Comparison of ENCODE assay signal across 1 cellular context in the genomic region with DNA sequence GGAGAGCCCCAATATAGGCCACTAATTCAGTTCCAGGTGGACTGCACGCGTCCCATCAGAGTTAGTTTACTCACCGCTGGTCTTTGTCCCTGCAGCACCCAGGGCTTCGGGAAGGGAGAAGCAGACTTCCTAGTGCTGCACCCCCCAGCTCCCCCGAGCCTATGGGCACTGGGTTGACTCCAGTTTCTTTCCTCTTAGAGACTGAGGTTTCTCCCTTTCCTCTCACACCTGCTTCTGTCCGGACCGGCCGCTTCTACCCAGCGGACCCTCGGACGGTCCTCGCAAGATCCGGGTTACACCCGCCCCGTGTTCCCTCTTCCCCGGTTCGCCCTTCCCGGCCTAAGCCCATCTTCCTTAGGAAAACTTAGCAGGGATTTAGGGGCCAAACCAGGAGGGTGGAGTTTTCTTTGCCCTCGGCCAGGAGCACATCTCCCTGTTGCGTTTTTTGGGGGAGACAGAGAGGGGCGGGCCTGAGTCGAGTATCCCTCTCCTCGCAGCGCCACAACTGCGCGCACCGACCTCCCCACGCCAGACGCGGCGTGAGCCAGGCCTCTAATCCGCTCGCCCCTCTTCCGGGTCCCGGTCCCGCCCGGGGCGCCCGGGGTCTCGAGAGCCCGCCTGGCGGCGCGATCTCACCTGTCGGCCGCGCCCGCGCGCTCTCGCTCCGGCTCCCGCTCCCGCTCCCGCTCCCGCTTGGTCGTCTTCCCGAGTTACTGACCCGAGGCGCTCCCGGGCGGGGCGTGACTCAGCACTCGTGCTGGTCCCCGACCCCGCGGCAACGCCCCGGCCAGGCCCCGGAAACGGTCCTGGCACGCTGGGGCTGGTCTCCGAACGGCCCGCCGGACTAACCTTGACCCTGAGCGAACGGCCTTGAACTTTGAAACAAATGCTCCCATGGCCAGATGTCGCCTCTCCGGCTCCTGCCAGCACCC.
TF ChIP-seq lines count a peak whose summit lies in the region.

Gene AIFM2 (minus strand): TSS at position 728 of the 932 bp plus-strand sequence. CDS start 8,741 bp downstream, outside the sequence.

TF ChIP-seq in WTC11, 78 proteins besides CTCF, POLR2A, EP300 and RAD21 (continued from another document):
- TF ChIP-seq, protein P1, sequence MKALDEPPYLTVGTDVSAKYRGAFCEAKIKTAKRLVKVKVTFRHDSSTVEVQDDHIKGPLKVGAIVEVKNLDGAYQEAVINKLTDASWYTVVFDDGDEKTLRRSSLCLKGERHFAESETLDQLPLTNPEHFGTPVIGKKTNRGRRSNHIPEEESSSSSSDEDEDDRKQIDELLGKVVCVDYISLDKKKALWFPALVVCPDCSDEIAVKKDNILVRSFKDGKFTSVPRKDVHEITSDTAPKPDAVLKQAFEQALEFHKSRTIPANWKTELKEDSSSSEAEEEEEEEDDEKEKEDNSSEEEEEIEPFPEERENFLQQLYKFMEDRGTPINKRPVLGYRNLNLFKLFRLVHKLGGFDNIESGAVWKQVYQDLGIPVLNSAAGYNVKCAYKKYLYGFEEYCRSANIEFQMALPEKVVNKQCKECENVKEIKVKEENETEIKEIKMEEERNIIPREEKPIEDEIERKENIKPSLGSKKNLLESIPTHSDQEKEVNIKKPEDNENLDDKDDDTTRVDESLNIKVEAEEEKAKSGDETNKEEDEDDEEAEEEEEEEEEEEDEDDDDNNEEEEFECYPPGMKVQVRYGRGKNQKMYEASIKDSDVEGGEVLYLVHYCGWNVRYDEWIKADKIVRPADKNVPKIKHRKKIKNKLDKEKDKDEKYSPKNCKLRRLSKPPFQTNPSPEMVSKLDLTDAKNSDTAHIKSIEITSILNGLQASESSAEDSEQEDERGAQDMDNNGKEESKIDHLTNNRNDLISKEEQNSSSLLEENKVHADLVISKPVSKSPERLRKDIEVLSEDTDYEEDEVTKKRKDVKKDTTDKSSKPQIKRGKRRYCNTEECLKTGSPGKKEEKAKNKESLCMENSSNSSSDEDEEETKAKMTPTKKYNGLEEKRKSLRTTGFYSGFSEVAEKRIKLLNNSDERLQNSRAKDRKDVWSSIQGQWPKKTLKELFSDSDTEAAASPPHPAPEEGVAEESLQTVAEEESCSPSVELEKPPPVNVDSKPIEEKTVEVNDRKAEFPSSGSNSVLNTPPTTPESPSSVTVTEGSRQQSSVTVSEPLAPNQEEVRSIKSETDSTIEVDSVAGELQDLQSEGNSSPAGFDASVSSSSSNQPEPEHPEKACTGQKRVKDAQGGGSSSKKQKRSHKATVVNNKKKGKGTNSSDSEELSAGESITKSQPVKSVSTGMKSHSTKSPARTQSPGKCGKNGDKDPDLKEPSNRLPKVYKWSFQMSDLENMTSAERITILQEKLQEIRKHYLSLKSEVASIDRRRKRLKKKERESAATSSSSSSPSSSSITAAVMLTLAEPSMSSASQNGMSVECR (CRISPR knock-in tag; IDR thresholded peaks at IDR 0.05; ENCODE audit: borderline replicate concordance) = 0 out of 2 replicates have a peak, but pooled peaks have one; percentile 59
- TF ChIP-seq ZBTB21 (CRISPR knock-in tag; IDR thresholded peaks at IDR 0.05; ENCODE audit: borderline replicate concordance) = no peak
- TF ChIP-seq FOXK1 (CRISPR knock-in tag; IDR thresholded peaks at IDR 0.05) = peak; percentile 51; the same call in 1 of the 2 replicates
- TF ChIP-seq TEAD4 (CRISPR knock-in tag; IDR thresholded peaks at IDR 0.05) = 0 out of 2 replicates have a peak, but pooled peaks have one; percentile 17
- no peak for TF ChIP-seq ZNF317 (CRISPR knock-in tag; IDR thresholded peaks at IDR 0.05; ENCODE audit: borderline replicate concordance, low read depth)
- TF ChIP-seq, protein P2, sequence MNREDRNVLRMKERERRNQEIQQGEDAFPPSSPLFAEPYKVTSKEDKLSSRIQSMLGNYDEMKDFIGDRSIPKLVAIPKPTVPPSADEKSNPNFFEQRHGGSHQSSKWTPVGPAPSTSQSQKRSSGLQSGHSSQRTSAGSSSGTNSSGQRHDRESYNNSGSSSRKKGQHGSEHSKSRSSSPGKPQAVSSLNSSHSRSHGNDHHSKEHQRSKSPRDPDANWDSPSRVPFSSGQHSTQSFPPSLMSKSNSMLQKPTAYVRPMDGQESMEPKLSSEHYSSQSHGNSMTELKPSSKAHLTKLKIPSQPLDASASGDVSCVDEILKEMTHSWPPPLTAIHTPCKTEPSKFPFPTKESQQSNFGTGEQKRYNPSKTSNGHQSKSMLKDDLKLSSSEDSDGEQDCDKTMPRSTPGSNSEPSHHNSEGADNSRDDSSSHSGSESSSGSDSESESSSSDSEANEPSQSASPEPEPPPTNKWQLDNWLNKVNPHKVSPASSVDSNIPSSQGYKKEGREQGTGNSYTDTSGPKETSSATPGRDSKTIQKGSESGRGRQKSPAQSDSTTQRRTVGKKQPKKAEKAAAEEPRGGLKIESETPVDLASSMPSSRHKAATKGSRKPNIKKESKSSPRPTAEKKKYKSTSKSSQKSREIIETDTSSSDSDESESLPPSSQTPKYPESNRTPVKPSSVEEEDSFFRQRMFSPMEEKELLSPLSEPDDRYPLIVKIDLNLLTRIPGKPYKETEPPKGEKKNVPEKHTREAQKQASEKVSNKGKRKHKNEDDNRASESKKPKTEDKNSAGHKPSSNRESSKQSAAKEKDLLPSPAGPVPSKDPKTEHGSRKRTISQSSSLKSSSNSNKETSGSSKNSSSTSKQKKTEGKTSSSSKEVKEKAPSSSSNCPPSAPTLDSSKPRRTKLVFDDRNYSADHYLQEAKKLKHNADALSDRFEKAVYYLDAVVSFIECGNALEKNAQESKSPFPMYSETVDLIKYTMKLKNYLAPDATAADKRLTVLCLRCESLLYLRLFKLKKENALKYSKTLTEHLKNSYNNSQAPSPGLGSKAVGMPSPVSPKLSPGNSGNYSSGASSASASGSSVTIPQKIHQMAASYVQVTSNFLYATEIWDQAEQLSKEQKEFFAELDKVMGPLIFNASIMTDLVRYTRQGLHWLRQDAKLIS (CRISPR knock-in tag; IDR thresholded peaks at IDR 0.05; ENCODE audit: borderline replicate concordance) = no peak
- TF ChIP-seq, protein P3, sequence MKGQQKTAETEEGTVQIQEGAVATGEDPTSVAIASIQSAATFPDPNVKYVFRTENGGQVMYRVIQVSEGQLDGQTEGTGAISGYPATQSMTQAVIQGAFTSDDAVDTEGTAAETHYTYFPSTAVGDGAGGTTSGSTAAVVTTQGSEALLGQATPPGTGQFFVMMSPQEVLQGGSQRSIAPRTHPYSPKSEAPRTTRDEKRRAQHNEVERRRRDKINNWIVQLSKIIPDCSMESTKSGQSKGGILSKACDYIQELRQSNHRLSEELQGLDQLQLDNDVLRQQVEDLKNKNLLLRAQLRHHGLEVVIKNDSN (CRISPR knock-in tag; IDR thresholded peaks at IDR 0.05) = peak; percentile 15; the same call in 1 of the 2 replicates
- TF ChIP-seq, protein P4, sequence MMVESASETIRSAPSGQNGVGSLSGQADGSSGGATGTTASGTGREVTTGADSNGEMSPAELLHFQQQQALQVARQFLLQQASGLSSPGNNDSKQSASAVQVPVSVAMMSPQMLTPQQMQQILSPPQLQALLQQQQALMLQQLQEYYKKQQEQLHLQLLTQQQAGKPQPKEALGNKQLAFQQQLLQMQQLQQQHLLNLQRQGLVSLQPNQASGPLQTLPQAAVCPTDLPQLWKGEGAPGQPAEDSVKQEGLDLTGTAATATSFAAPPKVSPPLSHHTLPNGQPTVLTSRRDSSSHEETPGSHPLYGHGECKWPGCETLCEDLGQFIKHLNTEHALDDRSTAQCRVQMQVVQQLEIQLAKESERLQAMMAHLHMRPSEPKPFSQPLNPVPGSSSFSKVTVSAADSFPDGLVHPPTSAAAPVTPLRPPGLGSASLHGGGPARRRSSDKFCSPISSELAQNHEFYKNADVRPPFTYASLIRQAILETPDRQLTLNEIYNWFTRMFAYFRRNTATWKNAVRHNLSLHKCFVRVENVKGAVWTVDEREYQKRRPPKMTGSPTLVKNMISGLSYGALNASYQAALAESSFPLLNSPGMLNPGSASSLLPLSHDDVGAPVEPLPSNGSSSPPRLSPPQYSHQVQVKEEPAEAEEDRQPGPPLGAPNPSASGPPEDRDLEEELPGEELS (CRISPR knock-in tag; IDR thresholded peaks at IDR 0.05) = peak; percentile 70; the same call in 1 of the 2 replicates
- TF ChIP-seq TEAD1 (CRISPR knock-in tag; IDR thresholded peaks at IDR 0.05) = 0 out of 2 replicates have a peak, but pooled peaks have one; percentile 29
- TF ChIP-seq, protein P5, sequence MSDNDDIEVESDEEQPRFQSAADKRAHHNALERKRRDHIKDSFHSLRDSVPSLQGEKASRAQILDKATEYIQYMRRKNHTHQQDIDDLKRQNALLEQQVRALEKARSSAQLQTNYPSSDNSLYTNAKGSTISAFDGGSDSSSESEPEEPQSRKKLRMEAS (CRISPR knock-in tag; IDR thresholded peaks at IDR 0.05) = peak; percentile 85
- TF ChIP-seq GRHL2 (CRISPR knock-in tag; IDR thresholded peaks at IDR 0.05; ENCODE audit: insufficient replicate concordance, severe bottlenecking) = no peak
